ENCODE assay signal across 1 cellular context in genomic region chr11:6635082-6635932, GRCh38.
TF ChIP-seq lines count a peak whose summit lies in the region.

No MANE protein-coding gene starts in this region.

TF ChIP-seq in HepG2, 621 proteins besides CTCF, POLR2A, EP300 and RAD21 (continued from another document and continues in another):
- no peak for TF ChIP-seq TFE3 (CRISPR knock-in tag; IDR thresholded peaks at IDR 0.05)
- no peak for TF ChIP-seq ZNF18 (CRISPR knock-in tag; IDR thresholded peaks at IDR 0.05; ENCODE audit: insufficient replicate concordance)
- no peak for TF ChIP-seq ZNF12 (CRISPR knock-in tag; IDR thresholded peaks at IDR 0.05)
- TF ChIP-seq ZNF382 (CRISPR knock-in tag; IDR thresholded peaks at IDR 0.05; ENCODE audit: borderline replicate concordance): no peak
- TF ChIP-seq THAP9 (CRISPR knock-in tag; IDR thresholded peaks at IDR 0.05; ENCODE audit: borderline replicate concordance): no peak
- no peak for TF ChIP-seq SMC3 (IDR thresholded peaks at IDR 0.05; ENCODE audit: low read length)
- TF ChIP-seq U2AF2 (IDR thresholded peaks at IDR 0.05; ENCODE audit: low read depth, low read length): no peak
- TF ChIP-seq IRF2 (CRISPR knock-in tag; IDR thresholded peaks at IDR 0.05): no peak
- TF ChIP-seq ZSCAN21 (CRISPR knock-in tag; IDR thresholded peaks at IDR 0.05; ENCODE audit: borderline replicate concordance): no peak
- TF ChIP-seq YY1 (IDR thresholded peaks at IDR 0.05; ENCODE audit: insufficient read depth, insufficient replicate concordance, low read depth, low read length): no peak
- no peak for TF ChIP-seq ZFP37 (CRISPR knock-in tag; IDR thresholded peaks at IDR 0.05; ENCODE audit: borderline replicate concordance)
- TF ChIP-seq ZSCAN22 (CRISPR knock-in tag; IDR thresholded peaks at IDR 0.05): no peak
- no peak for TF ChIP-seq ZNF235 (CRISPR knock-in tag; IDR thresholded peaks at IDR 0.05; ENCODE audit: borderline replicate concordance)
- TF ChIP-seq DNMT1 (CRISPR knock-in tag; IDR thresholded peaks at IDR 0.05): no peak
- TF ChIP-seq ZFP91 (CRISPR knock-in tag; IDR thresholded peaks at IDR 0.05; ENCODE audit: borderline replicate concordance): no peak
- TF ChIP-seq ZFAT (CRISPR knock-in tag; conservative IDR thresholded peaks at IDR 0.05): no peak
- TF ChIP-seq NR2C2 (CRISPR knock-in tag; IDR thresholded peaks at IDR 0.05; ENCODE audit: borderline replicate concordance): peak; percentile 27; the same call in 1 of the 2 replicates
- no peak for TF ChIP-seq AGO2 (optimal IDR thresholded peaks at IDR 0.05; ENCODE audit: low read depth, low read length)
- no peak for TF ChIP-seq KDM4B (CRISPR knock-in tag; IDR thresholded peaks at IDR 0.05)
- no peak for TF ChIP-seq ZNF766 (CRISPR knock-in tag; IDR thresholded peaks at IDR 0.05; ENCODE audit: borderline replicate concordance)
- TF ChIP-seq DDIT3 (CRISPR knock-in tag; IDR thresholded peaks at IDR 0.05): no peak
- TF ChIP-seq GPN1 (CRISPR knock-in tag; IDR thresholded peaks at IDR 0.05; ENCODE audit: borderline replicate concordance): no peak
- TF ChIP-seq HNRNPK (IDR thresholded peaks at IDR 0.05; ENCODE audit: low read depth, low read length, poor library complexity, severe bottlenecking): no peak
- TF ChIP-seq RNF2 (conservative IDR thresholded peaks at IDR 0.05; ENCODE audit: low read depth): no peak
- TF ChIP-seq ZXDC (CRISPR knock-in tag; IDR thresholded peaks at IDR 0.05): no peak
- TF ChIP-seq ZNF563 (CRISPR knock-in tag; IDR thresholded peaks at IDR 0.05): 0 out of 2 replicates have a peak, but pooled peaks have one; percentile 48
- no peak for TF ChIP-seq ZNF276 (CRISPR knock-in tag; IDR thresholded peaks at IDR 0.05; ENCODE audit: low read depth)
- TF ChIP-seq FOXO1 (CRISPR knock-in tag; IDR thresholded peaks at IDR 0.05): peak; percentile 37; the same call in 1 of the 2 replicates
- TF ChIP-seq ZNF441 (CRISPR knock-in tag; IDR thresholded peaks at IDR 0.05; ENCODE audit: borderline replicate concordance): no peak
- no peak for TF ChIP-seq ZNF773 (CRISPR knock-in tag; IDR thresholded peaks at IDR 0.05; ENCODE audit: borderline replicate concordance)
- no peak for TF ChIP-seq ZNF556 (CRISPR knock-in tag; IDR thresholded peaks at IDR 0.05; ENCODE audit: borderline replicate concordance)
- no peak for TF ChIP-seq SMAD3 (CRISPR knock-in tag; IDR thresholded peaks at IDR 0.05)
- TF ChIP-seq ZNF674 (CRISPR knock-in tag; IDR thresholded peaks at IDR 0.05; ENCODE audit: low read depth): no peak
- TF ChIP-seq ZNF333 (CRISPR knock-in tag; IDR thresholded peaks at IDR 0.05; ENCODE audit: borderline replicate concordance): no peak
- TF ChIP-seq AHDC1 (CRISPR knock-in tag; IDR thresholded peaks at IDR 0.05; ENCODE audit: borderline replicate concordance): no peak
- no peak for TF ChIP-seq ARHGAP35 (CRISPR knock-in tag; IDR thresholded peaks at IDR 0.05; ENCODE audit: borderline replicate concordance)
- no peak for TF ChIP-seq ZNF713 (CRISPR knock-in tag; IDR thresholded peaks at IDR 0.05)
- TF ChIP-seq SNAPC5 (CRISPR knock-in tag; IDR thresholded peaks at IDR 0.05; ENCODE audit: borderline replicate concordance): no peak
- TF ChIP-seq TAF1 (CRISPR knock-in tag; IDR thresholded peaks at IDR 0.05): no peak
- peak; percentile 68; the same call in 1 of the 2 replicates for TF ChIP-seq ZNF614 (CRISPR knock-in tag; IDR thresholded peaks at IDR 0.05; ENCODE audit: borderline replicate concordance)
- no peak for TF ChIP-seq HOXA9 (CRISPR knock-in tag; IDR thresholded peaks at IDR 0.05; ENCODE audit: borderline replicate concordance)
- TF ChIP-seq KLF12 (CRISPR knock-in tag; IDR thresholded peaks at IDR 0.05; ENCODE audit: borderline replicate concordance): no peak
- no peak for TF ChIP-seq ZSCAN20 (CRISPR knock-in tag; IDR thresholded peaks at IDR 0.05; ENCODE audit: borderline replicate concordance)
- no peak for TF ChIP-seq RFX1 (IDR thresholded peaks at IDR 0.05)
- no peak for TF ChIP-seq TBP (CRISPR knock-in tag; IDR thresholded peaks at IDR 0.05)
- 0 out of 2 replicates have a peak, but pooled peaks have one; percentile 20 for TF ChIP-seq DPF2 (CRISPR knock-in tag; IDR thresholded peaks at IDR 0.05; ENCODE audit: borderline replicate concordance, low read depth)
